17 cellular contexts compared by ENCODE assay signal in genomic region chr2:222942977-222943376, GRCh38.
DNase-seq lines count a peak whose midpoint lies in the region; ATAC-seq, FAIRE-seq and TF ChIP-seq lines count a peak whose summit lies in the region.
"Had no signal": no experiment of that assay in that cellular context is flagged by ENCODE, and none has a peak within 500 bp of the region (broad histone marks: within the 10 kb centered on the region; RNA-seq: fewer than 3 reads in every experiment).

No MANE protein-coding gene starts in this region.

- H3K4me2 ChIP-seq in GM23248 (ENCODE audit: unreplicated experiment) (peak overlapping the region; percentile 84), MM.1S (ENCODE audit: low read depth, low read length) (peak overlapping the region; percentile 42), K562 (ENCODE audit: insufficient read depth, low read length) (no peak overlapping the region), osteoblast (ENCODE audit: insufficient read depth, low read length) (peak overlapping the region; percentile 71)

- H4K20me1 ChIP-seq in GM23248 (ENCODE audit: insufficient read depth) (no peaks in the 10 kb centered on the region), MM.1S (ENCODE audit: insufficient read depth, low read length) (no peaks in the 10 kb centered on the region), K562 (replicated peaks; ENCODE audit: control insufficient read depth, insufficient read depth, low read length) (no peaks in the 10 kb centered on the region; the same call in 1 of the 2 replicates), osteoblast (ENCODE audit: insufficient read depth, low read length) (peaks cover 7% of the 10 kb centered on the region)

- H3F3A ChIP-seq in GM23248 (ENCODE audit: insufficient read depth) (peaks cover 39% of the 10 kb centered on the region), MM.1S (ENCODE audit: insufficient read depth, low read length) (peaks cover 20% of the 10 kb centered on the region)

- BruUV-seq in K562 (replicated peaks; lab: Mats Ljungman, UMichigan): no TSS peak

- 95 to 97% methylated on average over 1 of the region's 1 CpG for WGBS in GM23248 (ENCODE audit: low coverage in 1 of 2, low lambda C conversion rate in 2 of 2, missing lambda C conversion rate in 2 of 2), 2 experiments
- WGBS in K562 (ENCODE audit: insufficient coverage, low coverage, missing lambda C conversion rate): 69% methylated on average over 1 of the region's 1 CpG

- in situ Hi-C loops in GM23248 (cut with MboI) (no loop called here), K562 (cut with MboI) (no loop called here)

- TF ChIP-seq EP300 in K562 (IDR thresholded peaks at IDR 0.05; ENCODE audit: low read length): no peak

- H3K4me1 ChIP-seq in GM23248 (ENCODE audit: insufficient read depth) (peaks cover 43% of the 10 kb centered on the region), MM.1S (ENCODE audit: low read length) (peaks cover 30% of the 10 kb centered on the region), K562 (replicated peaks in 1 of 2; ENCODE audit: control insufficient read depth in 2 of 2, insufficient read depth in 2 of 2, low read length in 2 of 2) (no peaks in the 10 kb centered on the region), osteoblast (ENCODE audit: insufficient read depth, low read length) (peaks cover 39% of the 10 kb centered on the region)
- H3K4me1 ChIP-seq: HAP-1 had no signal

- no peak for TF ChIP-seq POLR2A in K562 (conservative IDR thresholded peaks at IDR 0.05)

- no peak for TF ChIP-seq RAD21 in K562 (CRISPR knock-in tag; conservative IDR thresholded peaks at IDR 0.05 in 1 of 2, IDR thresholded peaks at IDR 0.05 in 1 of 2)

- peaks cover 8% of the 10 kb centered on the region for H3K4me1 Mint-ChIP-seq in endothelial cell (ENCODE audit: unreplicated experiment)
- H3K4me1 Mint-ChIP-seq: B cell; CD4-positive, alpha-beta memory T cell had no signal

- no peaks in the 10 kb centered on the region for H3K9me1 ChIP-seq in K562 (ENCODE audit: control insufficient read depth, insufficient read depth, low read length)

- H3K27ac Mint-ChIP-seq in endothelial cell (ENCODE audit: unreplicated experiment): no peak overlapping the region
- H3K27ac Mint-ChIP-seq: B cell had no signal

- TF ChIP-seq CTCF in MM.1S (IDR thresholded peaks at IDR 0.05; ENCODE audit: low read length) (no peak), K562 (IDR thresholded peaks at IDR 0.05 in 2 of 3, conservative IDR thresholded peaks at IDR 0.05 in 1 of 3; ENCODE audit: insufficient read depth in 2 of 3, low read depth in 1 of 3, low read length in 3 of 3) (no peak), osteoblast (IDR thresholded peaks at IDR 0.05; ENCODE audit: extremely low read depth, low read depth, low read length) (no peak), endothelial cell (IDR thresholded peaks at IDR 0.05; ENCODE audit: unreplicated experiment) (no peak)

- H3K27ac ChIP-seq in GM23248: peak overlapping the region; percentile 50
- peak overlapping the region; percentile 48; the same call in 1 of the 2 replicates for H3K27ac ChIP-seq in MM.1S (ENCODE audit: low read length)
- H3K27ac ChIP-seq in K562 (ENCODE audit: extremely low read depth, low read depth, low read length): no peak overlapping the region
- peak overlapping the region; percentile 69 for H3K27ac ChIP-seq in osteoblast (ENCODE audit: low read depth, low read length)

- intact Hi-C loops in K562 (cut with micrococcal nuclease): no loop called here

- POLR2A ChIA-PET in K562 (lab: Yijun Ruan, JAX): no interaction called here

- H3K79me2 ChIP-seq in GM23248 (ENCODE audit: insufficient read depth) (peaks cover 8% of the 10 kb centered on the region; the same call in 1 of the 2 replicates), MM.1S (ENCODE audit: low read length) (no peaks in the 10 kb centered on the region), K562 (ENCODE audit: control insufficient read depth, insufficient read depth, low read length) (peaks cover 15% of the 10 kb centered on the region), osteoblast (ENCODE audit: insufficient read depth, low read length) (peaks cover 12% of the 10 kb centered on the region)

- no peak for FAIRE-seq in K562 (lab: Jason Lieb, UNC)

- ATAC-seq in K562 (no peak), HG02840 (IDR thresholded peaks at IDR 0.05; ENCODE audit: low FRiP score, unreplicated experiment) (no peak)
- ATAC-seq: Panc1 had no signal

- H3K36me3 Mint-ChIP-seq in endothelial cell (ENCODE audit: low read depth, unreplicated experiment): no peaks in the 10 kb centered on the region

- H3K36me3 ChIP-seq in GM23248 (ENCODE audit: low read depth): peaks cover 7% of the 10 kb centered on the region; the same call in 1 of the 2 replicates
- H3K36me3 ChIP-seq in MM.1S (replicated peaks; ENCODE audit: insufficient read depth, low read length): no peaks in the 10 kb centered on the region; the same call in 1 of the 2 replicates
- H3K36me3 ChIP-seq in K562 (ENCODE audit: control insufficient read depth, insufficient read depth, low read length): peaks cover 34% of the 10 kb centered on the region; the same call in 2 of the 3 replicates
- no peaks in the 10 kb centered on the region for H3K36me3 ChIP-seq in osteoblast (ENCODE audit: insufficient read depth, low read length)
- H3K36me3 ChIP-seq: HAP-1 had no signal

- no peaks in the 10 kb centered on the region for H3K9me3 Mint-ChIP-seq in endothelial cell (ENCODE audit: unreplicated experiment)

- H3K9me3 ChIP-seq in GM23248 (ENCODE audit: low read depth) (no peaks in the 10 kb centered on the region), MM.1S (replicated peaks; ENCODE audit: insufficient read depth, low read length) (no peaks in the 10 kb centered on the region), K562 (replicated peaks; ENCODE audit: control insufficient read depth, insufficient read depth, low read depth, low read length) (no peaks in the 10 kb centered on the region), osteoblast (ENCODE audit: low read depth, low read length) (no peaks in the 10 kb centered on the region)
- H3K9me3 ChIP-seq: HAP-1 had no signal

- H3K27me3 ChIP-seq in GM23248 (replicated peaks; ENCODE audit: insufficient read depth): no peaks in the 10 kb centered on the region
- no peaks in the 10 kb centered on the region for H3K27me3 ChIP-seq in MM.1S (replicated peaks; ENCODE audit: insufficient read depth, low read length)
- no peaks in the 10 kb centered on the region for H3K27me3 ChIP-seq in K562 (ENCODE audit: control insufficient read depth in 2 of 2, insufficient read depth in 2 of 2, low read length in 2 of 2)
- H3K27me3 ChIP-seq in osteoblast (ENCODE audit: insufficient read depth, low read length): no peaks in the 10 kb centered on the region

- H3K9me2 ChIP-seq in GM23248 (ENCODE audit: insufficient read depth) (no peaks in the 10 kb centered on the region), MM.1S (replicated peaks; ENCODE audit: insufficient read depth, low read length) (no peaks in the 10 kb centered on the region)

- DNase-seq in GM23248: no peak
- no peak for DNase-seq in MM.1S
- no peak for DNase-seq in K562 (ENCODE audit: extremely low read depth in 1 of 4, low spot score in 3 of 4)
- no peak for DNase-seq in osteoblast (ENCODE audit: insufficient read length, low spot score, missing footprints)
- no peak for DNase-seq in endothelial cell (ENCODE audit: low spot score)
- DNase-seq in T-helper 1 cell: no peak
- DNase-seq: CD4-positive, alpha-beta memory T cell; NCI-H1092; NCI-H1694; NCI-H2107; NCI-H345; NCI-H526 treated with DMSO at 0.1 percent for 48 hours; Right ventricle myocardium superior had no signal

- H3K4me3 ChIP-seq in GM23248 (no peak overlapping the region), MM.1S (ENCODE audit: low read length) (0 out of 2 replicates have a peak overlapping the region, but pooled peaks have one; percentile 1), K562 (no peak overlapping the region), osteoblast (ENCODE audit: insufficient read depth, low read length) (no peak overlapping the region)
- H3K4me3 ChIP-seq: HAP-1 had no signal

- peaks cover 1% of the 10 kb centered on the region for H3K27me3 Mint-ChIP-seq in endothelial cell (ENCODE audit: unreplicated experiment)
- H3K27me3 Mint-ChIP-seq: B cell; CD4-positive, alpha-beta memory T cell had no signal

- CTCF ChIA-PET in K562 (lab: Yijun Ruan, JAX; ENCODE audit: low intra/inter-chr PET ratio): no interaction called here

- H2AFZ ChIP-seq in GM23248 (no peak overlapping the region), MM.1S (ENCODE audit: low read length) (no peak overlapping the region), K562 (ENCODE audit: low read depth, low read length) (no peak overlapping the region), osteoblast (ENCODE audit: low read length) (no peak overlapping the region)

- no peak overlapping the region for H3K4me3 Mint-ChIP-seq in endothelial cell (ENCODE audit: unreplicated experiment)
- H3K4me3 Mint-ChIP-seq: B cell; CD4-positive, alpha-beta memory T cell had no signal

- no peak overlapping the region for H3K9ac ChIP-seq in GM23248
- no peak overlapping the region for H3K9ac ChIP-seq in MM.1S (ENCODE audit: low read length)
- H3K9ac ChIP-seq in K562 (ENCODE audit: insufficient read depth in 1 of 2, low read depth in 2 of 2, low read length in 2 of 2): no peak overlapping the region

TF ChIP-seq in K562, 482 proteins besides CTCF, POLR2A, EP300 and RAD21:
- no peak for TF ChIP-seq BMI1 (IDR thresholded peaks at IDR 0.05; ENCODE audit: low read length)
- no peak for TF ChIP-seq RNF219 (CRISPR knock-in tag; IDR thresholded peaks at IDR 0.05)
- 0 out of 2 replicates have a peak, but pooled peaks have one; percentile 8 for TF ChIP-seq SUPT5H (IDR thresholded peaks at IDR 0.05)
